1 cellular context compared by ENCODE assay signal in genomic region chr22:19844423-19845368, GRCh38.
TF ChIP-seq lines count a peak whose summit lies in the region.

No MANE protein-coding gene starts in this region.

TF ChIP-seq in endothelial cell of umbilical vein, 7 proteins besides CTCF, POLR2A, EP300 and RAD21 (continued from another document):
- TF ChIP-seq, protein P1, sequence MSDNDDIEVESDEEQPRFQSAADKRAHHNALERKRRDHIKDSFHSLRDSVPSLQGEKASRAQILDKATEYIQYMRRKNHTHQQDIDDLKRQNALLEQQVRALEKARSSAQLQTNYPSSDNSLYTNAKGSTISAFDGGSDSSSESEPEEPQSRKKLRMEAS (IDR thresholded peaks at IDR 0.05; ENCODE audit: insufficient read depth, insufficient read length) = peak; percentile 15
- TF ChIP-seq MYC (IDR thresholded peaks at IDR 0.05; ENCODE audit: low read depth, low read length) = no peak
- no peak for TF ChIP-seq EZH2 (IDR thresholded peaks at IDR 0.05; ENCODE audit: borderline replicate concordance, low read depth, low read length, severe bottlenecking)
TF ChIP-seq in endothelial cell of umbilical vein: peak in this region for 3.
